Comparison of ENCODE assay signal across 9 cellular contexts in the genomic region with DNA sequence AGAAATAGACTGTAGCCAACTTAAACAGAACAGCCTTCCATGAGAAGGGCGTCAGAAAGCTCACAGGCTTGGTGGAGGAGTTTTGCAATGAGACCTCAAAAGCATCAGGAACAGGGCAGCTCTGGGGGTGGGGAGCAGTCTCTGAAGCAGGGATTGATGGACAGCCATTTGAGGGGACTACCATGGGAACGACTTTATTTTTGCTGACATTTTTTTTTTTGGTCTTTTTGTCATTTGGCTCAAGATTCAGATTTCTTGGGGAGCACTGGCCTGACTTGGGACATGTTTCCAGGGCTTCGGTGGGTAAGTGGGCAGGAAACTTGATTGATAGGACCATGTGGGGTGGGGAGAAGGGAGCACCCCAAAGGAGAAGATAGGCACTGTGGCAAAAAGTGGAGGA. TPM values are rescaled to one million over a fixed set of nuclear protein-coding genes. Genes with fewer than 3 reads are reported as not detected.
"Had no signal": no experiment of that assay in that cellular context is flagged by ENCODE, and none has a peak within 500 bp of the region (broad histone marks: within the 10 kb centered on the region; RNA-seq: fewer than 3 reads in every experiment).

No MANE protein-coding gene starts in this region.

- H3K4me3 ChIP-seq: GM12878 had no signal

- ATAC-seq: GM12878 had no signal

- FAIRE-seq: G401.6, GM12878, GM12891, GM12892, GM18507, GM19239 had no signal

- DNase-seq: GDM1, GF-D8 had no signal

RNA-seq across cellular contexts. Expression of a gene that starts 32.1 kb away (rescaled TPM):
- total RNA-seq: G401, GM12878 had no signal
- polyA plus RNA-seq: GM12878 had no signal
